17 cellular contexts compared by ENCODE assay signal in genomic region chr12:19139795-19140194, GRCh38.
"Had no signal": no experiment of that assay in that cellular context is flagged by ENCODE, and none has a peak within 500 bp of the region (broad histone marks: within the 10 kb centered on the region; RNA-seq: fewer than 3 reads in every experiment).

No MANE protein-coding gene starts in this region.

- H3K4me1 ChIP-seq: ascending aorta had no signal

- ATAC-seq: activated CD4-positive, CD25-positive, alpha-beta regulatory T cell treated with anti-CD3 and anti-CD28 coated beads, Interleukin-2, amount 50 U/mL, for 24 hours; activated naive CD8-positive, alpha-beta T cell treated with anti-CD3 and anti-CD28 coated beads, Interleukin-2, amount 50 U/mL, for 24 hours; activated T-helper 17 cell treated with anti-CD3 and anti-CD28 coated beads, Interleukin-2, amount 50 U/mL, for 72 hours had no signal

- H3K27ac ChIP-seq: ascending aorta, parathyroid adenoma, tibial nerve, vagina had no signal

- H3K36me3 ChIP-seq: ascending aorta, tibial nerve, vagina had no signal

- H3K4me2 ChIP-seq: smooth muscle cell had no signal

- H2AFZ ChIP-seq: parathyroid adenoma had no signal

- H3K9ac ChIP-seq: parathyroid adenoma had no signal

- H3K9me3 ChIP-seq: ascending aorta, tibial nerve, vagina had no signal

- H3K4me3 ChIP-seq: ascending aorta, smooth muscle cell, tibial nerve, vagina had no signal

- DNase-seq: activated CD4-positive, alpha-beta T cell treated with anti-CD3 and anti-CD28 coated beads, Interleukin-2, amount 50 U/mL, for 1 hour; activated naive CD4-positive, alpha-beta T cell treated with anti-CD3 and anti-CD28 coated beads for 36 hours; activated naive CD8-positive, alpha-beta T cell treated with anti-CD3 and anti-CD28 coated beads, Interleukin-2, amount 50 U/mL, for 24 hours; hypothalamus; kidney; stimulated activated CD4-positive, alpha-beta T cell treated with anti-CD3 and anti-CD28 coated beads, Interleukin-4, amount 100 ng/mL, for 4 hours; stimulated activated CD8-positive, alpha-beta memory T cell treated with anti-CD3 and anti-CD28 coated beads, Interleukin-4, amount 100 ng/mL, for 48 hours; stimulated activated naive CD4-positive, alpha-beta T cell treated with Interleukin-2 at 50 U/mL for 16 hours; substantia nigra; T-helper 9 cell had no signal

- H3K27me3 ChIP-seq: ascending aorta, tibial nerve, vagina had no signal
